Comparison of ENCODE assay signal across 1 cellular context in genomic region chr1:2468041-2468472, GRCh38.
TF ChIP-seq lines count a peak whose summit lies in the region.

No MANE protein-coding gene starts in this region.

TF ChIP-seq in K562, 482 proteins besides CTCF, POLR2A, EP300 and RAD21 (continued from another document):
- TF ChIP-seq ZNF133 (CRISPR knock-in tag; IDR thresholded peaks at IDR 0.05) (no peak), ZNF57 (CRISPR knock-in tag; IDR thresholded peaks at IDR 0.05) (no peak), ZNF277 (CRISPR knock-in tag; IDR thresholded peaks at IDR 0.05; ENCODE audit: borderline replicate concordance) (no peak), MECOM (CRISPR knock-in tag; IDR thresholded peaks at IDR 0.05) (no peak), ZNF263 (CRISPR knock-in tag; IDR thresholded peaks at IDR 0.05; ENCODE audit: borderline replicate concordance) (peak; percentile 67; the same call in 1 of the 2 replicates), ZBTB7A (IDR thresholded peaks at IDR 0.05; ENCODE audit: borderline replicate concordance, control insufficient read depth, low read depth, low read length) (peak; percentile 23; the same call in 1 of the 2 replicates), RCOR1 (IDR thresholded peaks at IDR 0.05; ENCODE audit: borderline replicate concordance in 1 of 2, low read depth in 2 of 2, low read length in 2 of 2) (no peak)
- TF ChIP-seq, protein P1, sequence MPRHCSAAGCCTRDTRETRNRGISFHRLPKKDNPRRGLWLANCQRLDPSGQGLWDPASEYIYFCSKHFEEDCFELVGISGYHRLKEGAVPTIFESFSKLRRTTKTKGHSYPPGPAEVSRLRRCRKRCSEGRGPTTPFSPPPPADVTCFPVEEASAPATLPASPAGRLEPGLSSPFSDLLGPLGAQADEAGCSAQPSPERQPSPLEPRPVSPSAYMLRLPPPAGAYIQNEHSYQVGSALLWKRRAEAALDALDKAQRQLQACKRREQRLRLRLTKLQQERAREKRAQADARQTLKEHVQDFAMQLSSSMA (CRISPR knock-in tag; IDR thresholded peaks at IDR 0.05), result no peak
- TF ChIP-seq, protein P2, sequence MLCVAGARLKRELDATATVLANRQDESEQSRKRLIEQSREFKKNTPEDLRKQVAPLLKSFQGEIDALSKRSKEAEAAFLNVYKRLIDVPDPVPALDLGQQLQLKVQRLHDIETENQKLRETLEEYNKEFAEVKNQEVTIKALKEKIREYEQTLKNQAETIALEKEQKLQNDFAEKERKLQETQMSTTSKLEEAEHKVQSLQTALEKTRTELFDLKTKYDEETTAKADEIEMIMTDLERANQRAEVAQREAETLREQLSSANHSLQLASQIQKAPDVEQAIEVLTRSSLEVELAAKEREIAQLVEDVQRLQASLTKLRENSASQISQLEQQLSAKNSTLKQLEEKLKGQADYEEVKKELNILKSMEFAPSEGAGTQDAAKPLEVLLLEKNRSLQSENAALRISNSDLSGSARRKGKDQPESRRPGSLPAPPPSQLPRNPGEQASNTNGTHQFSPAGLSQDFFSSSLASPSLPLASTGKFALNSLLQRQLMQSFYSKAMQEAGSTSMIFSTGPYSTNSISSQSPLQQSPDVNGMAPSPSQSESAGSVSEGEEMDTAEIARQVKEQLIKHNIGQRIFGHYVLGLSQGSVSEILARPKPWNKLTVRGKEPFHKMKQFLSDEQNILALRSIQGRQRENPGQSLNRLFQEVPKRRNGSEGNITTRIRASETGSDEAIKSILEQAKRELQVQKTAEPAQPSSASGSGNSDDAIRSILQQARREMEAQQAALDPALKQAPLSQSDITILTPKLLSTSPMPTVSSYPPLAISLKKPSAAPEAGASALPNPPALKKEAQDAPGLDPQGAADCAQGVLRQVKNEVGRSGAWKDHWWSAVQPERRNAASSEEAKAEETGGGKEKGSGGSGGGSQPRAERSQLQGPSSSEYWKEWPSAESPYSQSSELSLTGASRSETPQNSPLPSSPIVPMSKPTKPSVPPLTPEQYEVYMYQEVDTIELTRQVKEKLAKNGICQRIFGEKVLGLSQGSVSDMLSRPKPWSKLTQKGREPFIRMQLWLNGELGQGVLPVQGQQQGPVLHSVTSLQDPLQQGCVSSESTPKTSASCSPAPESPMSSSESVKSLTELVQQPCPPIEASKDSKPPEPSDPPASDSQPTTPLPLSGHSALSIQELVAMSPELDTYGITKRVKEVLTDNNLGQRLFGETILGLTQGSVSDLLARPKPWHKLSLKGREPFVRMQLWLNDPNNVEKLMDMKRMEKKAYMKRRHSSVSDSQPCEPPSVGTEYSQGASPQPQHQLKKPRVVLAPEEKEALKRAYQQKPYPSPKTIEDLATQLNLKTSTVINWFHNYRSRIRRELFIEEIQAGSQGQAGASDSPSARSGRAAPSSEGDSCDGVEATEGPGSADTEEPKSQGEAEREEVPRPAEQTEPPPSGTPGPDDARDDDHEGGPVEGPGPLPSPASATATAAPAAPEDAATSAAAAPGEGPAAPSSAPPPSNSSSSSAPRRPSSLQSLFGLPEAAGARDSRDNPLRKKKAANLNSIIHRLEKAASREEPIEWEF (CRISPR knock-in tag; IDR thresholded peaks at IDR 0.05), result no peak
